Comparison of ENCODE assay signal across 8 cellular contexts in the genomic region with DNA sequence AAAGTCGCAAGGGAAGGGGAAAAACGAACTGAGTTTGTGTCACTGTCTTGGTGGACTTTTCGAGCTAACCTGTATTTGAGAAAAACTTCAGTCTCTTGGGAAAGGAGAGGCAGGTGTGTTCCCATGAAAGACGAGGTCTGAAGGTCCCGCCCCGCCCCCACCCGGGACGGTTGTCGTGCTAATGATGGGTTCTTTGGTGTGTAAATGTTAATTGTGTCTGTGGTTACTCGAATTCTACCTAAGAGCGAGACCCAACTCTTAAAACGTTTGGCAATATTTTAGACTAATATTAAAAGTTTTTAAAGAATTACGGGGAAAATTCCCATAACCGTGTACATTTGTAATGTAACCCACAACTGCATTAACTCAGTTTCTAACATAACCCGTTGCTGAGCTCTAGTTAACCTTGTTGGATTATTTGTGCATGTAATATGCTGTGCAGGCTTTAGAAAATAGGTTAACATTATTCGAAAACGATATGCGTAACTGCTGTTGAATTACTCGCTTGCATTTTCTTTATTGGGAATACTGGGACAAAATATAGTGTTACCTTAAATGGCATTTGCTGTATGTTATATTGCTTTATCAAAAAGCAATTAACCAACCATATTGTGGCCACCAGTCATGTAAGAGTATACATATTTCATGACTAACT. TPM values are rescaled to one million over a fixed set of nuclear protein-coding genes. Genes with fewer than 3 reads are reported as not detected.
A peak's percentile ranks its signal among the peaks of the same experiment; 100 is the strongest.
DNase-seq lines count a peak whose midpoint lies in the region; ATAC-seq and TF ChIP-seq lines count a peak whose summit lies in the region.

No MANE protein-coding gene starts in this region.

- TF ChIP-seq CTCF in GM06990 (IDR thresholded peaks at IDR 0.05; ENCODE audit: insufficient read depth, low read length, poor library complexity, severe bottlenecking) (no peak), KMS-11 (conservative IDR thresholded peaks at IDR 0.05; ENCODE audit: low read depth, low read length) (no peak), astrocyte of the cerebellum (IDR thresholded peaks at IDR 0.05; ENCODE audit: low read depth, low read length, missing control alignments) (no peak), omental fat pad (IDR thresholded peaks at IDR 0.05) (no peak)

- no peak for ATAC-seq in stimulated activated naive CD8-positive, alpha-beta T cell treated with anti-CD3 and anti-CD28 coated beads, Interleukin-15, amount 100 ng/mL, for 72 hours
- ATAC-seq in omental fat pad (ENCODE audit: low FRiP score) = no peak
- ATAC-seq in GM18505 (IDR thresholded peaks at IDR 0.05; ENCODE audit: unreplicated experiment) = no peak

- peaks cover 33% of the 10 kb centered on the region for H3K4me1 ChIP-seq in KMS-11 (ENCODE audit: low read depth, poor library complexity, severe bottlenecking)

- H3K4me3 ChIP-seq in GM06990 (replicated peaks; ENCODE audit: low read depth, low read length) = peak overlapping the region; percentile 78
- H3K4me3 ChIP-seq in KMS-11 (IDR thresholded peaks at IDR 0.05; ENCODE audit: insufficient read depth, low read depth, low read length) = peak overlapping the region; percentile 31
- H3K4me3 ChIP-seq in astrocyte of the cerebellum (ENCODE audit: low read depth, low read length) = peak overlapping the region; percentile 90

- no peaks in the 10 kb centered on the region for H3K79me2 ChIP-seq in KMS-11 (ENCODE audit: insufficient read depth, low read depth)

- no peak for TF ChIP-seq POLR2A in GM18505 (IDR thresholded peaks at IDR 0.05; ENCODE audit: borderline replicate concordance, extremely low read depth, insufficient read depth, insufficient read length)

- H4K20me1 ChIP-seq in KMS-11 (ENCODE audit: insufficient read depth) = no peaks in the 10 kb centered on the region

- no peaks in the 10 kb centered on the region for H3K36me3 ChIP-seq in GM06990 (ENCODE audit: control insufficient read depth, insufficient read depth, low read length)
- no peaks in the 10 kb centered on the region for H3K36me3 ChIP-seq in KMS-11 (ENCODE audit: insufficient read depth)

- no peak overlapping the region for H3K27ac ChIP-seq in KMS-11

- peak overlapping the region; percentile 97 for H3K4me2 ChIP-seq in KMS-11

- peaks cover 21% of the 10 kb centered on the region for H3K4me1 Mint-ChIP-seq in stimulated activated naive CD8-positive, alpha-beta T cell treated with anti-CD3 and anti-CD28 coated beads, Interleukin-15, amount 100 ng/mL, for 72 hours

- in situ Hi-C loops in astrocyte of the cerebellum (cut with HindIII; ENCODE audit: low sequenced_read_pairs) = no loop called here

- no peaks in the 10 kb centered on the region for H3K27me3 ChIP-seq in GM06990 (replicated peaks; ENCODE audit: control insufficient read depth, insufficient read depth, low read length)
- no peaks in the 10 kb centered on the region for H3K27me3 ChIP-seq in KMS-11 (ENCODE audit: insufficient read depth, low read depth)

- H3K27me3 Mint-ChIP-seq in stimulated activated naive CD8-positive, alpha-beta T cell treated with anti-CD3 and anti-CD28 coated beads, Interleukin-15, amount 100 ng/mL, for 72 hours = no peaks in the 10 kb centered on the region

- peak overlapping the region; percentile 75 to 81 for H3K4me3 Mint-ChIP-seq in stimulated activated naive CD8-positive, alpha-beta T cell treated with anti-CD3 and anti-CD28 coated beads, Interleukin-15, amount 100 ng/mL, for 72 hours

- peak overlapping the region in 1 of 2 donors; percentile 57 for H3K27ac Mint-ChIP-seq in stimulated activated naive CD8-positive, alpha-beta T cell treated with anti-CD3 and anti-CD28 coated beads, Interleukin-15, amount 100 ng/mL, for 72 hours

- H3K9me3 Mint-ChIP-seq in stimulated activated naive CD8-positive, alpha-beta T cell treated with anti-CD3 and anti-CD28 coated beads, Interleukin-15, amount 100 ng/mL, for 72 hours = no peaks in the 10 kb centered on the region

- peak overlapping the region; percentile 32; the same call in 1 of the 2 replicates for H3K9ac ChIP-seq in KMS-11

- H2AFZ ChIP-seq in KMS-11 (ENCODE audit: low read depth) = peak overlapping the region; percentile 69

- DNase-seq in GM06990 (ENCODE audit: extremely low read depth, insufficient read length) (no peak), astrocyte of the cerebellum (ENCODE audit: low read depth) (no peak), left kidney (ENCODE audit: low read depth, low spot score) (peak; percentile 10), omental fat pad (ENCODE audit: low spot score) (no peak)
- DNase-seq in stimulated activated naive CD8-positive, alpha-beta T cell treated with anti-CD3 and anti-CD28 coated beads, Interleukin-15, amount 100 ng/mL, for 72 hours = no peak
- DNase-seq in activated CD4-positive, alpha-beta T cell treated with anti-CD3 and anti-CD28 coated beads, Interleukin-2, amount 50 U/mL, for 1 hour = no peak

RNA-seq across cellular contexts. Expression of gene EPB41L5, which starts 0.8 kb away (rescaled TPM):
- total RNA-seq in omental fat pad = 10 to 100 TPM; 14.2 to 24.0 (median 17.4) TPM

Comparison
In these comparisons a context has a peak if more than half of its experiments do, and no peak if none do; other contexts are left out.
1. H3K4me3 ChIP-seq: peak in every context shown above with its lines; median percentile 90 in astrocyte of the cerebellum; 78 in GM06990; 31 in KMS-11.